ENCODE assay signal across 1 cellular context in genomic region chr15:29031502-29032228, GRCh38.
TF ChIP-seq lines count a peak whose summit lies in the region.

No MANE protein-coding gene starts in this region.

TF ChIP-seq in GM23338, 12 proteins besides CTCF, POLR2A, EP300 and RAD21 (continued from another document):
- TF ChIP-seq, protein P1, sequence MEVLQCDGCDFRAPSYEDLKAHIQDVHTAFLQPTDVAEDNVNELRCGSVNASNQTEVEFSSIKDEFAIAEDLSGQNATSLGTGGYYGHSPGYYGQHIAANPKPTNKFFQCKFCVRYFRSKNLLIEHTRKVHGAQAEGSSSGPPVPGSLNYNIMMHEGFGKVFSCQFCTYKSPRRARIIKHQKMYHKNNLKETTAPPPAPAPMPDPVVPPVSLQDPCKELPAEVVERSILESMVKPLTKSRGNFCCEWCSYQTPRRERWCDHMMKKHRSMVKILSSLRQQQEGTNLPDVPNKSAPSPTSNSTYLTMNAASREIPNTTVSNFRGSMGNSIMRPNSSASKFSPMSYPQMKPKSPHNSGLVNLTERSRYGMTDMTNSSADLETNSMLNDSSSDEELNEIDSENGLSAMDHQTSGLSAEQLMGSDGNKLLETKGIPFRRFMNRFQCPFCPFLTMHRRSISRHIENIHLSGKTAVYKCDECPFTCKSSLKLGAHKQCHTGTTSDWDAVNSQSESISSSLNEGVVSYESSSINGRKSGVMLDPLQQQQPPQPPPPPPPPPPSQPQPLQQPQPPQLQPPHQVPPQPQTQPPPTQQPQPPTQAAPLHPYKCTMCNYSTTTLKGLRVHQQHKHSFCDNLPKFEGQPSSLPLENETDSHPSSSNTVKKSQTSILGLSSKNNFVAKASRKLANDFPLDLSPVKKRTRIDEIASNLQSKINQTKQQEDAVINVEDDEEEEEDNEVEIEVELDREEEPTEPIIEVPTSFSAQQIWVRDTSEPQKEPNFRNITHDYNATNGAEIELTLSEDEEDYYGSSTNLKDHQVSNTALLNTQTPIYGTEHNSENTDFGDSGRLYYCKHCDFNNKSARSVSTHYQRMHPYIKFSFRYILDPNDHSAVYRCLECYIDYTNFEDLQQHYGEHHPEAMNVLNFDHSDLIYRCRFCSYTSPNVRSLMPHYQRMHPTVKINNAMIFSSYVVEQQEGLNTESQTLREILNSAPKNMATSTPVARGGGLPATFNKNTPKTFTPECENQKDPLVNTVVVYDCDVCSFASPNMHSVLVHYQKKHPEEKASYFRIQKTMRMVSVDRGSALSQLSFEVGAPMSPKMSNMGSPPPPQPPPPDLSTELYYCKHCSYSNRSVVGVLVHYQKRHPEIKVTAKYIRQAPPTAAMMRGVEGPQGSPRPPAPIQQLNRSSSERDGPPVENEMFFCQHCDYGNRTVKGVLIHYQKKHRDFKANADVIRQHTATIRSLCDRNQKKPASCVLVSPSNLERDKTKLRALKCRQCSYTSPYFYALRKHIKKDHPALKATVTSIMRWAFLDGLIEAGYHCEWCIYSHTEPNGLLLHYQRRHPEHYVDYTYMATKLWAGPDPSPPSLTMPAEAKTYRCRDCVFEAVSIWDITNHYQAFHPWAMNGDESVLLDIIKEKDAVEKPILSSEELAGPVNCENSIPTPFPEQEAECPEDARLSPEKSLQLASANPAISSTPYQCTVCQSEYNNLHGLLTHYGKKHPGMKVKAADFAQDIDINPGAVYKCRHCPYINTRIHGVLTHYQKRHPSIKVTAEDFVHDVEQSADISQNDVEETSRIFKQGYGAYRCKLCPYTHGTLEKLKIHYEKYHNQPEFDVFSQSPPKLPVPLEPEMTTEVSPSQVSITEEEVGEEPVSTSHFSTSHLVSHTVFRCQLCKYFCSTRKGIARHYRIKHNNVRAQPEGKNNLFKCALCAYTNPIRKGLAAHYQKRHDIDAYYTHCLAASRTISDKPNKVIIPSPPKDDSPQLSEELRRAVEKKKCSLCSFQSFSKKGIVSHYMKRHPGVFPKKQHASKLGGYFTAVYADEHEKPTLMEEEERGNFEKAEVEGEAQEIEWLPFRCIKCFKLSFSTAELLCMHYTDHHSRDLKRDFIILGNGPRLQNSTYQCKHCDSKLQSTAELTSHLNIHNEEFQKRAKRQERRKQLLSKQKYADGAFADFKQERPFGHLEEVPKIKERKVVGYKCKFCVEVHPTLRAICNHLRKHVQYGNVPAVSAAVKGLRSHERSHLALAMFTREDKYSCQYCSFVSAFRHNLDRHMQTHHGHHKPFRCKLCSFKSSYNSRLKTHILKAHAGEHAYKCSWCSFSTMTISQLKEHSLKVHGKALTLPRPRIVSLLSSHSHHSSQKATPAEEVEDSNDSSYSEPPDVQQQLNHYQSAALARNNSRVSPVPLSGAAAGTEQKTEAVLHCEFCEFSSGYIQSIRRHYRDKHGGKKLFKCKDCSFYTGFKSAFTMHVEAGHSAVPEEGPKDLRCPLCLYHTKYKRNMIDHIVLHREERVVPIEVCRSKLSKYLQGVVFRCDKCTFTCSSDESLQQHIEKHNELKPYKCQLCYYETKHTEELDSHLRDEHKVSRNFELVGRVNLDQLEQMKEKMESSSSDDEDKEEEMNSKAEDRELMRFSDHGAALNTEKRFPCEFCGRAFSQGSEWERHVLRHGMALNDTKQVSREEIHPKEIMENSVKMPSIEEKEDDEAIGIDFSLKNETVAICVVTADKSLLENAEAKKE (CRISPR knock-in tag; IDR thresholded peaks at IDR 0.05) = no peak
- TF ChIP-seq ZNF331 (CRISPR knock-in tag; IDR thresholded peaks at IDR 0.05; ENCODE audit: low read depth) (no peak), EZH2phosphoT487 (IDR thresholded peaks at IDR 0.05; ENCODE audit: unreplicated experiment) (no peak)
- TF ChIP-seq, protein P2, sequence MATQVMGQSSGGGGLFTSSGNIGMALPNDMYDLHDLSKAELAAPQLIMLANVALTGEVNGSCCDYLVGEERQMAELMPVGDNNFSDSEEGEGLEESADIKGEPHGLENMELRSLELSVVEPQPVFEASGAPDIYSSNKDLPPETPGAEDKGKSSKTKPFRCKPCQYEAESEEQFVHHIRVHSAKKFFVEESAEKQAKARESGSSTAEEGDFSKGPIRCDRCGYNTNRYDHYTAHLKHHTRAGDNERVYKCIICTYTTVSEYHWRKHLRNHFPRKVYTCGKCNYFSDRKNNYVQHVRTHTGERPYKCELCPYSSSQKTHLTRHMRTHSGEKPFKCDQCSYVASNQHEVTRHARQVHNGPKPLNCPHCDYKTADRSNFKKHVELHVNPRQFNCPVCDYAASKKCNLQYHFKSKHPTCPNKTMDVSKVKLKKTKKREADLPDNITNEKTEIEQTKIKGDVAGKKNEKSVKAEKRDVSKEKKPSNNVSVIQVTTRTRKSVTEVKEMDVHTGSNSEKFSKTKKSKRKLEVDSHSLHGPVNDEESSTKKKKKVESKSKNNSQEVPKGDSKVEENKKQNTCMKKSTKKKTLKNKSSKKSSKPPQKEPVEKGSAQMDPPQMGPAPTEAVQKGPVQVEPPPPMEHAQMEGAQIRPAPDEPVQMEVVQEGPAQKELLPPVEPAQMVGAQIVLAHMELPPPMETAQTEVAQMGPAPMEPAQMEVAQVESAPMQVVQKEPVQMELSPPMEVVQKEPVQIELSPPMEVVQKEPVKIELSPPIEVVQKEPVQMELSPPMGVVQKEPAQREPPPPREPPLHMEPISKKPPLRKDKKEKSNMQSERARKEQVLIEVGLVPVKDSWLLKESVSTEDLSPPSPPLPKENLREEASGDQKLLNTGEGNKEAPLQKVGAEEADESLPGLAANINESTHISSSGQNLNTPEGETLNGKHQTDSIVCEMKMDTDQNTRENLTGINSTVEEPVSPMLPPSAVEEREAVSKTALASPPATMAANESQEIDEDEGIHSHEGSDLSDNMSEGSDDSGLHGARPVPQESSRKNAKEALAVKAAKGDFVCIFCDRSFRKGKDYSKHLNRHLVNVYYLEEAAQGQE (IDR thresholded peaks at IDR 0.05; ENCODE audit: unreplicated experiment) = no peak
